Comparison of ENCODE assay signal across 10 cellular contexts in the genomic region with DNA sequence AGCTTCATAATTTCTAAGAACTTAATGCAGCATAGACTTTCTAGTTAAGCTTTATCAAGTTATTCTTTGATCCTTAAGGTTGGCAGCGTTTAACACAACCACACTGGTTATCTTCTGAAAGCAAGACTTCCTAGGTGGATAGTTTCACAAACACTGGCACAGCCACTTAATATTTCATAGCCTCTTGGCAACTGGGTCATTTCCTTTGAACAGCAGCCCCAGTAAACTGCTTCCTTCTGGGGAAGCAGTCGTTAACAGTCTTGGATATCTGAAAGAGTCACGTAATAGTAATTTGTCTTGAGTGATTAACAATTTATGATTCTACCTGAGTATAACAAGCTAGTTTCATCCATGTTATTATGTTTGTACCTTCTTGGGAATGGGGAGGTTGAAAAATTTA.
"Had no signal": no experiment of that assay in that cellular context is flagged by ENCODE, and none has a peak within 500 bp of the region (broad histone marks: within the 10 kb centered on the region; RNA-seq: fewer than 3 reads in every experiment).

No MANE protein-coding gene starts in this region.

- H3K27ac ChIP-seq: breast epithelium, gastroesophageal sphincter, pancreas had no signal

- H3K27me3 Mint-ChIP-seq: activated T-helper 17 cell treated with anti-CD3 and anti-CD28 coated beads, Interleukin-2, amount 50 U/mL, for 72 hours had no signal

- H3K4me3 Mint-ChIP-seq: activated T-helper 17 cell treated with anti-CD3 and anti-CD28 coated beads, Interleukin-2, amount 50 U/mL, for 72 hours; stimulated activated effector memory CD8-positive, alpha-beta T cell treated with anti-CD3 and anti-CD28 coated beads, Interleukin-12 subunit alpha, Interleukin-12 subunit beta, amount 100 ng/mL, for 72 hours had no signal

- H3K4me1 Mint-ChIP-seq: activated T-helper 17 cell treated with anti-CD3 and anti-CD28 coated beads, Interleukin-2, amount 50 U/mL, for 72 hours; stimulated activated effector memory CD8-positive, alpha-beta T cell treated with anti-CD3 and anti-CD28 coated beads, Interleukin-12 subunit alpha, Interleukin-12 subunit beta, amount 100 ng/mL, for 72 hours had no signal

- H3K9me3 Mint-ChIP-seq: activated T-helper 17 cell treated with anti-CD3 and anti-CD28 coated beads, Interleukin-2, amount 50 U/mL, for 72 hours; stimulated activated effector memory CD8-positive, alpha-beta T cell treated with anti-CD3 and anti-CD28 coated beads, Interleukin-12 subunit alpha, Interleukin-12 subunit beta, amount 100 ng/mL, for 72 hours had no signal

- H3K27me3 ChIP-seq: breast epithelium, gastroesophageal sphincter, pancreas had no signal

- H3K9me3 ChIP-seq: breast epithelium, gastroesophageal sphincter, pancreas had no signal

- H3K36me3 ChIP-seq: breast epithelium, pancreas had no signal

- H3K4me3 ChIP-seq: breast epithelium, gastroesophageal sphincter, pancreas had no signal

- H3K4me1 ChIP-seq: breast epithelium had no signal

- DNase-seq: activated CD4-positive, alpha-beta T cell treated with anti-CD3 and anti-CD28 coated beads for 1 hour; activated CD4-positive, alpha-beta T cell treated with anti-CD3 and anti-CD28 coated beads, Interleukin-2, amount 50 U/mL, for 4 hours; activated naive CD4-positive, alpha-beta T cell treated with Interleukin-2 at 50 U/mL for 16 hours; aorta; midbrain; pancreas had no signal

- ATAC-seq: activated T-helper 17 cell treated with anti-CD3 and anti-CD28 coated beads, Interleukin-2, amount 50 U/mL, for 72 hours; gastroesophageal sphincter; stimulated activated effector memory CD8-positive, alpha-beta T cell treated with anti-CD3 and anti-CD28 coated beads, Interleukin-12 subunit alpha, Interleukin-12 subunit beta, amount 100 ng/mL, for 72 hours had no signal

- H3K27ac Mint-ChIP-seq: activated T-helper 17 cell treated with anti-CD3 and anti-CD28 coated beads, Interleukin-2, amount 50 U/mL, for 72 hours; stimulated activated effector memory CD8-positive, alpha-beta T cell treated with anti-CD3 and anti-CD28 coated beads, Interleukin-12 subunit alpha, Interleukin-12 subunit beta, amount 100 ng/mL, for 72 hours had no signal
